ENCODE assay signal across 20 cellular contexts in the genomic region with DNA sequence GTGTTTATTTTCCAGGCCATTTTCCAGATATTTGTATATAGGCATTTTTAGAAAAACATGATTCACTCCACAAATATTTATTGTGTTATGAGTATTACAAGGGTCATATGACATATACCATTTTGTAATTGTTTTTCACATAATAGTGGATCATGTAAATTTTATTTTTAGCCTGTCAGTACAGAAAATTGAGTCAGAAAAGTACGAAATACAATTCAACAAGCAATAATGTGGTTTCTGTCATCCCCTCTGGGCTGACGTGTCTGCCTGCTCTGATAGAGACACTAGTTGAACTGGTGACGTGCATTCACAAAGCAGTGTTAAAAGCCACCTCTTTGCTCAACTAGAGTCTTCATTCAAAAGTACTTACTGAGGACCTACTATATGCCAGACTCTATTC.
DNase-seq lines count a peak whose midpoint lies in the region; ATAC-seq, FAIRE-seq and TF ChIP-seq lines count a peak whose summit lies in the region.
"Had no signal": no experiment of that assay in that cellular context is flagged by ENCODE, and none has a peak within 500 bp of the region (broad histone marks: within the 10 kb centered on the region; RNA-seq: fewer than 3 reads in every experiment).

No MANE protein-coding gene starts in this region.

- no peak for ATAC-seq in HG03442 (IDR thresholded peaks at IDR 0.05; ENCODE audit: unreplicated experiment)
- no peak for ATAC-seq in GM21423 (IDR thresholded peaks at IDR 0.05; ENCODE audit: unreplicated experiment)
- ATAC-seq: activated CD8-positive, alpha-beta memory T cell treated with anti-CD3 and anti-CD28 coated beads, Interleukin-2, amount 10 ng/mL, durations not matched to agents 7 days and 5 days; gastrocnemius medialis; left ventricle myocardium superior had no signal

- H3K27ac Mint-ChIP-seq in MCF 10A (ENCODE audit: low read depth, unreplicated experiment) = no peak overlapping the region
- H3K27ac Mint-ChIP-seq: activated CD8-positive, alpha-beta memory T cell treated with anti-CD3 and anti-CD28 coated beads, Interleukin-2, amount 10 ng/mL, durations not matched to agents 7 days and 5 days; brain; CD4-positive, alpha-beta memory T cell had no signal

- H3K36me3 Mint-ChIP-seq in MCF 10A (ENCODE audit: insufficient read depth, unreplicated experiment) = peaks cover 4% of the 10 kb centered on the region
- H3K36me3 Mint-ChIP-seq: activated CD8-positive, alpha-beta memory T cell treated with anti-CD3 and anti-CD28 coated beads, Interleukin-2, amount 10 ng/mL, durations not matched to agents 7 days and 5 days; brain; CD4-positive, alpha-beta memory T cell had no signal

- H3K27me3 Mint-ChIP-seq in MCF 10A (ENCODE audit: insufficient read depth, unreplicated experiment) = no peaks in the 10 kb centered on the region
- H3K27me3 Mint-ChIP-seq: naive B cell had no signal

- no peaks in the 10 kb centered on the region for H3K36me3 ChIP-seq in breast epithelium
- no peaks in the 10 kb centered on the region for H3K36me3 ChIP-seq in SJCRH30
- H3K36me3 ChIP-seq: gastrocnemius medialis, upper lobe of left lung had no signal

- H3K27me3 ChIP-seq in breast epithelium (no peaks in the 10 kb centered on the region), SJCRH30 (peaks cover 3% of the 10 kb centered on the region; the same call in 1 of the 2 replicates)
- H3K27me3 ChIP-seq: gastrocnemius medialis, upper lobe of left lung had no signal

- no peaks in the 10 kb centered on the region for H3K4me1 ChIP-seq in breast epithelium
- H3K4me1 ChIP-seq in SJCRH30 = no peaks in the 10 kb centered on the region

- POLR2A ChIA-PET in MCF 10A (lab: Yijun Ruan, JAX) = no interaction called here

- CTCF ChIA-PET in MCF 10A (lab: Yijun Ruan, JAX) = interaction anchor here (0.5 to 0.7 kb wide), 2 partner anchors 269 to 374 kb away, joined by 3 read pairs; no protein-coding TSS in a partner anchor

- no TSS peak for BruUV-seq in MCF 10A (replicated peaks; lab: Mats Ljungman, UMichigan)

- TF ChIP-seq POLR2A in breast epithelium (IDR thresholded peaks at IDR 0.05) = no peak

- H3K27ac ChIP-seq in breast epithelium (no peak overlapping the region), SJCRH30 (no peak overlapping the region)
- H3K27ac ChIP-seq: 22Rv1, gastrocnemius medialis, upper lobe of left lung had no signal

- H3K4me3 Mint-ChIP-seq in MCF 10A (ENCODE audit: unreplicated experiment) = no peak overlapping the region
- H3K4me3 Mint-ChIP-seq: activated CD8-positive, alpha-beta memory T cell treated with anti-CD3 and anti-CD28 coated beads, Interleukin-2, amount 10 ng/mL, durations not matched to agents 7 days and 5 days; brain; CD4-positive, alpha-beta memory T cell; naive B cell had no signal

- DNase-seq in MCF 10A (ENCODE audit: unreplicated experiment) (peak; percentile 84), breast epithelium (ENCODE audit: low spot score in 2 of 2) (no peak), T1000 (lab: John Stamatoyannopoulos, UW) (peak; percentile 33), fibroblast of mammary gland (ENCODE audit: low read depth) (peak; percentile 97), urothelium cell line (ENCODE audit: low spot score) (peak; percentile 33), SJCRH30 (no peak)
- DNase-seq: activated CD4-positive, CD25-positive, alpha-beta regulatory T cell treated with anti-CD3 and anti-CD28 coated beads, Interleukin-2, amount 50 U/mL, for 72 hours; activated CD8-positive, alpha-beta memory T cell treated with anti-CD3 and anti-CD28 coated beads, Interleukin-2, amount 10 ng/mL, durations not matched to agents 7 days and 5 days; activated gamma-delta T cell treated with Interleukin-2 at 50 U/mL for 16 hours; CD4-positive, alpha-beta memory T cell; gastrocnemius medialis; left ventricle myocardium superior; naive B cell; NCI-H345; stimulated activated naive CD4-positive, alpha-beta T cell; upper lobe of left lung had no signal

- peaks cover 1% of the 10 kb centered on the region for H3K9me3 Mint-ChIP-seq in MCF 10A (ENCODE audit: unreplicated experiment)

- H3K4me3 ChIP-seq in breast epithelium = no peak overlapping the region
- H3K4me3 ChIP-seq in fibroblast of mammary gland (ENCODE audit: control insufficient read depth, low read depth, low read length) = no peak overlapping the region
- no peak overlapping the region for H3K4me3 ChIP-seq in SJCRH30
- H3K4me3 ChIP-seq: gastrocnemius medialis, upper lobe of left lung had no signal

- no peak for TF ChIP-seq CTCF in MCF 10A (IDR thresholded peaks at IDR 0.05; ENCODE audit: unreplicated experiment)
- no peak for TF ChIP-seq CTCF in breast epithelium (IDR thresholded peaks at IDR 0.05)
- TF ChIP-seq CTCF in fibroblast of mammary gland (conservative IDR thresholded peaks at IDR 0.05; ENCODE audit: control insufficient read depth, insufficient read depth, low read depth, low read length) = no peak

- H3K4me1 Mint-ChIP-seq in MCF 10A (ENCODE audit: insufficient read depth, unreplicated experiment) = peaks cover 21% of the 10 kb centered on the region
- H3K4me1 Mint-ChIP-seq: activated CD8-positive, alpha-beta memory T cell treated with anti-CD3 and anti-CD28 coated beads, Interleukin-2, amount 10 ng/mL, durations not matched to agents 7 days and 5 days; CD4-positive, alpha-beta memory T cell had no signal

- H3K9me3 ChIP-seq in breast epithelium (no peaks in the 10 kb centered on the region), SJCRH30 (replicated peaks) (no peaks in the 10 kb centered on the region)
- H3K9me3 ChIP-seq: gastrocnemius medialis, upper lobe of left lung had no signal

- no peak for FAIRE-seq in urothelium cell line (lab: Jason Lieb, UNC)

- intact Hi-C loops in MCF 10A (cut with micrococcal nuclease) = no loop called here
- intact Hi-C loops in breast epithelium (cut with DNase I; ENCODE audit: low total_unique reads) = no loop called here

Comparison
In these comparisons a context has a peak if more than half of its experiments do, and no peak if none do; other contexts are left out.
1. DNase-seq: peak in MCF 10A (single experiment), T1000 (single experiment), fibroblast of mammary gland (single experiment) and urothelium cell line (single experiment); none in breast epithelium (0 of 2) and SJCRH30 (0 of 2).